ENCODE assay signal across 2 cellular contexts in the genomic region with DNA sequence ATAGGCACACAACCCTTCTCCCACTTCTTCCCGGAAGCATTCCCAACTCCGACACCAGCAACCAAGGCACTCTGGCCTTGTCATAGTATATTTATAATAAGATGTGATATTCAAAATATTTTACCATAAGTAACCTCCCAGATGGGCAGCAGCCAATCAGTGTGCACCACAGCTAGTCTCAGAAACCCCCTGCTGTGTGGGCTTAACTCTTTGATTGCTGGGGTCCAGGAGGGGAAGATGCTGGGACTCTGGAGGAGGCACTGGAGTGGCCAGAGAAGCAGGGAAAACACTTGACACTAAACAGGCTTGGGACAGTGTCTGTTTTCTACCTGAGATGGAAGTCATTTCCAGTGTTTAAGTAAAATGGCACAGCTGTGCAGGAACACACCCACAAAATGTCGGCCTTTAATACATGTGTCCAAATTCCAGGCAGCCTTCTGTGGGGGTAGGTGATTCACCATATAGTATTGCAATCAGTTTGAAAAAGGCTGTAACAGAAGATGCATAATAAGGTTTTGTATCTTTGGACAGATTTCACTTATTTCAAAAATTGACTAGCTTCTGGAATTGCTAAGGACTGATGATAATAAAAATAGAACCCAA.
A peak's percentile ranks its signal among the peaks of the same experiment; 100 is the strongest.
TF ChIP-seq lines count a peak whose summit lies in the region.

No MANE protein-coding gene starts in this region.

TF ChIP-seq in SK-N-SH, 30 proteins besides CTCF, POLR2A, EP300 and RAD21 (continued from another document):
- TF ChIP-seq TEAD4 (IDR thresholded peaks at IDR 0.05; ENCODE audit: borderline replicate concordance, insufficient read depth) (peak; percentile 57; the same call in 1 of the 2 replicates), GATA2 (CRISPR knock-in tag; IDR thresholded peaks at IDR 0.05) (no peak), EZH2phosphoT487 (IDR thresholded peaks at IDR 0.05; ENCODE audit: borderline replicate concordance, low read depth) (no peak), YY1 (IDR thresholded peaks at IDR 0.05; ENCODE audit: low read depth) (peak; percentile 75; the same call in 1 of the 2 replicates), ELF1 (IDR thresholded peaks at IDR 0.05) (no peak), TCF12 (IDR thresholded peaks at IDR 0.05) (peak; percentile 42; the same call in 1 of the 2 replicates), JUND (IDR thresholded peaks at IDR 0.05) (no peak; the same call in 1 of the 2 replicates), FOSL2 (IDR thresholded peaks at IDR 0.05; ENCODE audit: borderline replicate concordance, low read depth) (peak; percentile 14; the same call in 1 of the 2 replicates), SMC3 (IDR thresholded peaks at IDR 0.05; ENCODE audit: low read depth, low read length) (no peak)

TF ChIP-seq in SK-N-SH treated with all-trans-retinoic acid at 6 μM for 48 hours, 23 proteins besides CTCF, POLR2A, EP300 and RAD21 (continued from another document):
- TF ChIP-seq, protein P1, sequence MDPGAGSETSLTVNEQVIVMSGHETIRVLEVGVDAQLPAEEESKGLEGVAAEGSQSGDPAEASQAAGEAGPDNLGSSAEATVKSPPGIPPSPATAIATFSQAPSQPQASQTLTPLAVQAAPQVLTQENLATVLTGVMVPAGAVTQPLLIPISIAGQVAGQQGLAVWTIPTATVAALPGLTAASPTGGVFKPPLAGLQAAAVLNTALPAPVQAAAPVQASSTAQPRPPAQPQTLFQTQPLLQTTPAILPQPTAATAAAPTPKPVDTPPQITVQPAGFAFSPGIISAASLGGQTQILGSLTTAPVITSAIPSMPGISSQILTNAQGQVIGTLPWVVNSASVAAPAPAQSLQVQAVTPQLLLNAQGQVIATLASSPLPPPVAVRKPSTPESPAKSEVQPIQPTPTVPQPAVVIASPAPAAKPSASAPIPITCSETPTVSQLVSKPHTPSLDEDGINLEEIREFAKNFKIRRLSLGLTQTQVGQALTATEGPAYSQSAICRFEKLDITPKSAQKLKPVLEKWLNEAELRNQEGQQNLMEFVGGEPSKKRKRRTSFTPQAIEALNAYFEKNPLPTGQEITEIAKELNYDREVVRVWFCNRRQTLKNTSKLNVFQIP (CRISPR knock-in tag; IDR thresholded peaks at IDR 0.05; ENCODE audit: borderline replicate concordance, low read depth), result no peak
- no peak for TF ChIP-seq ISL1 (CRISPR knock-in tag; IDR thresholded peaks at IDR 0.05)
- no peak for TF ChIP-seq ARNTL (CRISPR knock-in tag; IDR thresholded peaks at IDR 0.05; ENCODE audit: borderline replicate concordance, low read depth)
- TF ChIP-seq BACH2 (CRISPR knock-in tag; IDR thresholded peaks at IDR 0.05; ENCODE audit: borderline replicate concordance), result no peak
